ENCODE assay signal across 8 cellular contexts in genomic region chr2:54115284-54116137, GRCh38. TPM values are rescaled to one million over a fixed set of nuclear protein-coding genes. Genes with fewer than 3 reads are reported as not detected.
DNase-seq lines count a peak whose midpoint lies in the region; ATAC-seq and TF ChIP-seq lines count a peak whose summit lies in the region.

Gene ACYP2, plus strand, starts transcription at chr2:54115615.

- TF ChIP-seq CTCF in AG09309 (IDR thresholded peaks at IDR 0.05; ENCODE audit: control insufficient read depth, insufficient read depth, low read depth, low read length, missing control alignments) (peak; percentile 39), WERI-Rb-1 (IDR thresholded peaks at IDR 0.05; ENCODE audit: low read depth, low read length) (peak; percentile 27; the same call in 1 of the 2 replicates), mammary epithelial cell (conservative IDR thresholded peaks at IDR 0.05 in 1 of 2, IDR thresholded peaks at IDR 0.05 in 1 of 2; ENCODE audit: extremely low read depth in 1 of 2, insufficient read depth in 1 of 2, low read depth in 1 of 2, low read length in 2 of 2) (peak in 1 of 2 donors; percentile 51), smooth muscle cell (IDR thresholded peaks at IDR 0.05; ENCODE audit: borderline replicate concordance, insufficient read depth, poor library complexity, severe bottlenecking) (no peak)

- in situ Hi-C loops in GM18951 (cut with MboI; ENCODE audit: low sequenced_read_pairs, unreplicated experiment): loop anchor here (25.0 kb wide), 2 partner anchors 397 to 597 kb away; partner anchors contain the start of gene EML6
- in situ Hi-C loops in mammary epithelial cell (cut with MboI; ENCODE audit: low sequenced_read_pairs in 2 of 2): loop anchor here in 1 of 2 donors (25.0 kb wide), 1 partner anchor 397 kb away; no protein-coding TSS in a partner anchor

- BruUV-seq in mammary epithelial cell (replicated peaks; lab: Mats Ljungman, UMichigan): TSS peak; percentile 84

- intact Hi-C loops in mammary epithelial cell (cut with micrococcal nuclease): loop anchor here (2.0 to 5.0 kb wide), 3 partner anchors 215 to 387 kb away; partner anchors contain the start of gene SPTBN1

- peak; percentile 88 for ATAC-seq in HG03175 (IDR thresholded peaks at IDR 0.05; ENCODE audit: unreplicated experiment)

- DNase-seq in AG09309 (ENCODE audit: low read depth) (peak; percentile 79), NCI-H2227 treated with DMSO at 0.1 percent for 48 hours (lab: John Stamatoyannopoulos, UW) (peak; percentile 95), WERI-Rb-1 (peak; percentile 99), mammary epithelial cell (peak; percentile 87), iPS-NIHi7 (ENCODE audit: extremely low spot score) (peak; percentile 96), smooth muscle cell (lab: John Stamatoyannopoulos, UW; ENCODE audit: unreplicated experiment) (peak; percentile 86)

- TF ChIP-seq POLR2A in GM18951 (IDR thresholded peaks at IDR 0.05; ENCODE audit: extremely low read depth, insufficient read depth, insufficient read length): peak; percentile 87

- CTCF ChIA-PET in mammary epithelial cell (lab: Charles Lee; ENCODE audit: low non-redundant PET): interaction anchor here (0.7 kb wide), 1 partner anchor 342 kb away, joined by 6 read pairs; no protein-coding TSS in a partner anchor

- H2AFZ ChIP-seq in mammary epithelial cell (ENCODE audit: low read depth, low read length) (peak within 1 kb of the TSS; percentile 100), smooth muscle cell (ENCODE audit: low read depth) (peak within 1 kb of the TSS; percentile 60)

- H3K27ac ChIP-seq in WERI-Rb-1 (peak within 1 kb of the TSS; percentile 91), mammary epithelial cell (ENCODE audit: insufficient read depth, low read depth, low read length) (peak within 1 kb of the TSS; percentile 91), smooth muscle cell (ENCODE audit: low read depth) (peak within 1 kb of the TSS; percentile 97)

- H3K9ac ChIP-seq in mammary epithelial cell (ENCODE audit: insufficient read depth, low read length) (peak within 1 kb of the TSS; percentile 88), smooth muscle cell (ENCODE audit: low read depth) (peak within 1 kb of the TSS; percentile 97)

- H3K27me3 ChIP-seq in WERI-Rb-1 (ENCODE audit: insufficient read depth, low read depth, severe bottlenecking) (no peaks in the 10 kb centered on the region), mammary epithelial cell (ENCODE audit: insufficient read depth, low read length) (no peaks in the 10 kb centered on the region), smooth muscle cell (ENCODE audit: low read depth) (no peaks in the 10 kb centered on the region)

- H3K4me1 ChIP-seq in mammary epithelial cell (ENCODE audit: insufficient read depth, low read length) (no peaks in the 10 kb centered on the region), smooth muscle cell (ENCODE audit: low read depth) (peaks cover 13% of the 10 kb centered on the region)

- H3K79me2 ChIP-seq in mammary epithelial cell (ENCODE audit: insufficient read depth, low read length) (peaks cover 7% of the 10 kb centered on the region), smooth muscle cell (ENCODE audit: low read depth) (peaks cover 5% of the 10 kb centered on the region)

- peaks cover 9% of the 10 kb centered on the region for H3F3A ChIP-seq in smooth muscle cell (ENCODE audit: low read depth)

- dilution Hi-C loops in mammary epithelial cell (cut with HindIII; ENCODE audit: low sequenced_read_pairs): no loop called here

- no peaks in the 10 kb centered on the region for H3K36me3 ChIP-seq in WERI-Rb-1
- no peaks in the 10 kb centered on the region for H3K36me3 ChIP-seq in mammary epithelial cell (ENCODE audit: insufficient read depth, low read length)
- H3K36me3 ChIP-seq in smooth muscle cell (ENCODE audit: low read depth): no peaks in the 10 kb centered on the region

- H4K20me1 ChIP-seq in mammary epithelial cell (ENCODE audit: insufficient read depth, low read length): no peaks in the 10 kb centered on the region
- no peaks in the 10 kb centered on the region for H4K20me1 ChIP-seq in smooth muscle cell (ENCODE audit: low read depth)

- H3K9me3 ChIP-seq in WERI-Rb-1 (ENCODE audit: severe bottlenecking) (peaks cover 10% of the 10 kb centered on the region), mammary epithelial cell (replicated peaks; ENCODE audit: insufficient read depth, low read length) (peaks cover 6% of the 10 kb centered on the region), smooth muscle cell (replicated peaks; ENCODE audit: low read depth) (no peaks in the 10 kb centered on the region)

- 2% methylated on average over 26 of the region's 57 CpGs for WGBS in mammary epithelial cell (ENCODE audit: low coverage, missing lambda C conversion rate)
- WGBS in smooth muscle cell (ENCODE audit: low lambda C conversion rate): 1% methylated on average over 49 of the region's 57 CpGs

- H3K4me2 ChIP-seq in mammary epithelial cell (ENCODE audit: insufficient read depth, low read depth, low read length): peak within 1 kb of the TSS; percentile 67
- H3K4me2 ChIP-seq in smooth muscle cell: peak within 1 kb of the TSS; percentile 89

- H3K4me3 ChIP-seq in AG09309 (ENCODE audit: control insufficient read depth, low read depth, low read length): peak within 1 kb of the TSS; percentile 60
- peak within 1 kb of the TSS; percentile 77 for H3K4me3 ChIP-seq in WERI-Rb-1 (ENCODE audit: low read depth, low read length)
- H3K4me3 ChIP-seq in mammary epithelial cell (replicated peaks in 1 of 3; ENCODE audit: insufficient read depth in 1 of 3, low read depth in 2 of 3, low read length in 3 of 3): peak within 1 kb of the TSS; percentile 68 to 73 (median 70)
- H3K4me3 ChIP-seq in smooth muscle cell: peak within 1 kb of the TSS; percentile 74

RNA-seq across cellular contexts. Expression of gene ACYP2, which starts in this region (rescaled TPM):
- total RNA-seq in mammary epithelial cell (10 to 100 TPM; 14.0 to 19.3 TPM), smooth muscle cell (17.7 and 18.6 TPM in 2 replicates)
- polyA plus RNA-seq in mammary epithelial cell (12.7 TPM), smooth muscle cell (12.1 and 19.9 TPM in 2 replicates)
- polyA minus RNA-seq in mammary epithelial cell: 33.3 TPM

Comparison
In these comparisons a context has a peak if more than half of its experiments do, and no peak if none do; other contexts are left out.
1. Peak in every context shown above with its lines: DNase-seq, ATAC-seq, H3K4me3 ChIP-seq and H3K27ac ChIP-seq.